Comparison of ENCODE assay signal across 8 cellular contexts in the genomic region with DNA sequence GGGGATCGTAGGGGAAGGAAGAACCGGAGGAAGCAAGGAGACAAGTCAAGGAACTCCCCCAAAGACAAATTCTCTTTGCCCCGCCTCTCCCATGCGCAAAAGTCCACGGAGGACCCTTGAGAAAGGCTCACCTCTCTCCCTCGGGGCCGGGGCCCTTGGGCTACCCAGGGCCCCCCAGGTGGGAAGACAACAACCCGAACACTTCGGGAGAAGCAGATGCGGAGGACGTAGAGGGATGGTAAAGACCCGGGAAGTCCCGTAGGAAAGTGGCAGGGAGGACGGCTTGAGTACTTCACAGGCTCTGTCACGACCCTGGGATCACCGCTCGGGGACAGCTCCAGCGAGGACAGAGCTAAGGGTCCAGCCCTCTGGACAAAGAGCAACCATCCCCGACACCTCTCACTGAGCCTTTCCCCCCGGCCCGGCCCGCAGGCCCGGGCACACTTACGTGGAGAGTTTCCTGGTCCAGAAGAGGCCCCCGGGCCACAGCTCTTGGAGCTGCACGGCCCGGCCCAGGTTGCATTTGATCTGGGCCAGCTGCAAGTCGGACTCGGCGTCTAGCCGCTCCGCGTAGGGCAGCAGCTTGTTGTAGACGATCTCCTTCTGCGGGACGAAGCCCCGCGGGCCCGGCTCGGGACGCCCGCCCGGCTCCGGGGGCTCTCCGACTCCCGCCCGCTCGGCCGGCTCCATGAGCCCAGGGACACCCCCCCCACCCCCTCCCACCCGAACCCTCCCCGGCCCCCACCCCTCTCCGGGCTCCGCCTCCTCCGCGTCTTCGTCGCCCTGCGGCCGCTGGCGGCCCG.
DNase-seq lines count a peak whose midpoint lies in the region; ATAC-seq and TF ChIP-seq lines count a peak whose summit lies in the region.

No MANE protein-coding gene starts in this region.

- peak overlapping the region; percentile 94 for H3K27ac ChIP-seq in neutrophil

- no peaks in the 10 kb centered on the region for H3K27me3 ChIP-seq in neutrophil

- peaks cover 19% of the 10 kb centered on the region in 2 experiments for H3K4me1 ChIP-seq in neutrophil (ENCODE audit: control insufficient read depth in 1 of 2, insufficient read depth in 1 of 2, low read depth in 1 of 2, low read length in 1 of 2)

- no peaks in the 10 kb centered on the region for H3K9me3 ChIP-seq in neutrophil

- ATAC-seq in GM18520 (IDR thresholded peaks at IDR 0.05; ENCODE audit: unreplicated experiment) (peak; percentile 14), HG03039 (IDR thresholded peaks at IDR 0.05; ENCODE audit: unreplicated experiment) (peak; percentile 26)

- peak overlapping the region; percentile 93 for H3K4me3 ChIP-seq in neutrophil (ENCODE audit: low read depth in 1 of 2, low read length in 1 of 2)

- TF ChIP-seq CTCF in neutrophil (IDR thresholded peaks at IDR 0.05) = no peak

- peaks cover 5% of the 10 kb centered on the region for H3K36me3 ChIP-seq in neutrophil

- DNase-seq in AML-193 (lab: John Stamatoyannopoulos, UW) (peak; percentile 30 to 42), NOMO-1 treated with DMSO at 0.1 percent for 48 hours (lab: John Stamatoyannopoulos, UW; ENCODE audit: unreplicated experiment) (peak; percentile 39), germinal center (ENCODE audit: low spot score) (peak; percentile 33), GM19240 (ENCODE audit: insufficient read length, low spot score) (no peak)
- DNase-seq in activated effector memory CD4-positive, alpha-beta T cell treated with anti-CD3 and anti-CD28 coated beads, Interleukin-2, amount 50 U/mL, for 16 hours = peak; percentile 71
